20 cellular contexts compared by ENCODE assay signal in the genomic region with DNA sequence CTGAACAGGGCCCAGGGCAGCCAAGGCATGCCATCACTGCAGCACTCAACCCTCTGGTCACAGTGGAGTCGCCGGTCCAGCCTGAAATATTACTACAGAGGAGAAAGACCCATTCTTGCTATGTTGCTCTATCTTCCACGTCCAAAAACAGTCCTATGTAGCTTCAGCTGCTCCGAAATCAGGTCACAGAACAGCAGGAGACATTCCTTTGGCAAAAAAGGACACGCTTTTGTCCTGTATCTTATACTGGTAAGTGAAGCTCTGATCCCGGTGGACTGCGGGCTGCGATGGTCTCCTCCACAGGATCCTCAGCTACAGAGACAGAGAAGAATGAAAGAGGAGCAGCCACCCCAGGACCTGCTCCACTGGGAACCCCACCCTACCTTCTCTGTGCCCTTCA.
"Had no signal": no experiment of that assay in that cellular context is flagged by ENCODE, and none has a peak within 500 bp of the region (broad histone marks: within the 10 kb centered on the region; RNA-seq: fewer than 3 reads in every experiment).

No MANE protein-coding gene starts in this region.

- DNase-seq: effector CD8-positive, alpha-beta T cell; foreskin keratinocyte; heart right ventricle; hippocampal formation; left cardiac atrium; left lung; mesenchymal stem cell; naive thymus-derived CD4-positive, alpha-beta T cell; nucleus accumbens; psoas muscle; right cardiac atrium; spleen; stimulated activated CD4-positive, alpha-beta T cell treated with anti-CD3 and anti-CD28 coated beads, Interleukin-4, amount 100 ng/mL, for 4 hours; stimulated activated naive B cell treated with anti-CD40 and anti-IgM and Interleukin-4, amounts not matched to agents 10 μg/mL and 1 μg/mL and 100 μg/mL, for 72 hours; upper lobe of left lung had no signal

- H3K9me3 ChIP-seq: esophagus muscularis mucosa, gastroesophageal sphincter, heart right ventricle, left lung, psoas muscle, spleen, thoracic aorta, tibial nerve, upper lobe of left lung had no signal

- H3K27me3 ChIP-seq: esophagus muscularis mucosa, foreskin keratinocyte, gastroesophageal sphincter, heart right ventricle, left lung, spleen, tibial nerve, upper lobe of left lung had no signal

- H3K4me1 ChIP-seq: esophagus muscularis mucosa, foreskin keratinocyte, gastroesophageal sphincter, heart right ventricle, left lung, psoas muscle, tibial nerve had no signal

- ATAC-seq: foreskin keratinocyte; gastroesophageal sphincter; heart right ventricle; left cardiac atrium; left lung; naive thymus-derived CD4-positive, alpha-beta T cell; psoas muscle; right cardiac atrium; stimulated activated naive B cell treated with anti-CD40 and anti-IgM and Interleukin-4, amounts not matched to agents 10 μg/mL and 1 μg/mL and 100 μg/mL, for 72 hours had no signal

- H3K4me3 ChIP-seq: esophagus muscularis mucosa, gastroesophageal sphincter, heart right ventricle, left lung, psoas muscle, skin epidermis, spleen, thoracic aorta, tibial nerve, upper lobe of left lung had no signal

- H3K27ac ChIP-seq: esophagus muscularis mucosa, foreskin keratinocyte, gastroesophageal sphincter, heart right ventricle, left lung, psoas muscle, skin epidermis, spleen, thoracic aorta, tibial nerve, upper lobe of left lung had no signal
